In the genomic region with DNA sequence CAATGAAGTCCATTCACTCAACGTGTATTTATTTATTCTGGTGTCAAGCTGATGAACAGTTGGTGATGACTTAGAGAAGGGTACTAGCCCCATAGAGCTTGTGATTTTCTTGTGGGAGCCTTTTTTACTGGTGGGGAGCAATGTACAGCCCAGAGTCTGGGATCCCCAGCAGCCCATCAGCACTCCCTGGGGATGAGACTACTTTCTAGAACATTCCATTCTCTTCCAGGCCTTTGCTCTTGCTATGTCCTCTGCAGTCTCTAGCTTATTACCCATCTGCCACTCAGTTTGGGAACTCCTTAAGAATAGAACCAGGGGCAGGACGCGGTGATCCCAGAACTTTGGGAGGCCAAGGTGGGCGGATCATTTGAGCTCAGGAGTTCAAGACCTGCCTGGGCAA, we compare ENCODE assay signal across 12 cellular contexts. TPM values are rescaled to one million over a fixed set of nuclear protein-coding genes. Genes with fewer than 3 reads are reported as not detected.
DNase-seq lines count a peak whose midpoint lies in the region; ATAC-seq and TF ChIP-seq lines count a peak whose summit lies in the region.
"Had no signal": no experiment of that assay in that cellular context is flagged by ENCODE, and none has a peak within 500 bp of the region (broad histone marks: within the 10 kb centered on the region; RNA-seq: fewer than 3 reads in every experiment).

No MANE protein-coding gene starts in this region.

- H3K14ac ChIP-seq in trophoblast cell (ENCODE audit: low read length) = no peak overlapping the region

- peaks cover 47% of the 10 kb centered on the region for H3K36me3 Mint-ChIP-seq in CD4-positive, alpha-beta T cell (ENCODE audit: low read depth)
- H3K36me3 Mint-ChIP-seq in HFFc6 (ENCODE audit: low read depth) = peaks cover 44% of the 10 kb centered on the region
- peaks cover 7% of the 10 kb centered on the region for H3K36me3 Mint-ChIP-seq in chondrocyte (ENCODE audit: low read depth)

- no peak overlapping the region for H4K12ac ChIP-seq in trophoblast cell (ENCODE audit: low read depth, low read length)

- H3K9me3 ChIP-seq in CD4-positive, alpha-beta T cell (ENCODE audit: control insufficient read depth, low read length) = no peaks in the 10 kb centered on the region
- H3K9me3 ChIP-seq in trophoblast cell (ENCODE audit: insufficient read depth, low read depth, low read length) = no peaks in the 10 kb centered on the region
- no peaks in the 10 kb centered on the region for H3K9me3 ChIP-seq in left lung

- H3K27ac Mint-ChIP-seq in CD4-positive, alpha-beta T cell = peak overlapping the region; percentile 72
- H3K27ac Mint-ChIP-seq in HFFc6 = peak overlapping the region; percentile 60
- H3K27ac Mint-ChIP-seq in chondrocyte (ENCODE audit: unreplicated experiment) = peak overlapping the region; percentile 70

- no peak overlapping the region for H3K27ac ChIP-seq in CD4-positive, alpha-beta T cell (ENCODE audit: low read depth, low read length)
- H3K27ac ChIP-seq in trophoblast cell (ENCODE audit: low read depth, low read length) (no peak overlapping the region), left lung (no peak overlapping the region)

- no peaks in the 10 kb centered on the region for H3K9me3 Mint-ChIP-seq in CD4-positive, alpha-beta T cell
- H3K9me3 Mint-ChIP-seq in HFFc6 (no peaks in the 10 kb centered on the region), chondrocyte (ENCODE audit: low read depth) (no peaks in the 10 kb centered on the region)

- WGBS in trophoblast cell (ENCODE audit: extremely low coverage, insufficient coverage, insufficient read length) = no CpG with 5 or more reads among the region's 4 CpGs

- peak overlapping the region; percentile 34 for H2BK12ac ChIP-seq in trophoblast cell (ENCODE audit: low read length)

- no peak for TF ChIP-seq CTCF in CD4-positive, alpha-beta T cell (IDR thresholded peaks at IDR 0.05)
- TF ChIP-seq CTCF in HFFc6 (IDR thresholded peaks at IDR 0.05) (no peak), chondrocyte (IDR thresholded peaks at IDR 0.05) (no peak), left lung (IDR thresholded peaks at IDR 0.05) (no peak)

- no peak overlapping the region for H3K9ac ChIP-seq in trophoblast cell (ENCODE audit: low read length)

- no peak overlapping the region for H3K4me3 ChIP-seq in trophoblast cell (ENCODE audit: low read depth, low read length)
- H3K4me3 ChIP-seq in H7 (ENCODE audit: insufficient read depth, low read depth, low read length) = no peak overlapping the region
- no peak overlapping the region for H3K4me3 ChIP-seq in left lung

- POLR2A ChIA-PET in CD4-positive, alpha-beta T cell (lab: Charles Lee) = interaction anchor here (1.2 to 5.4 kb wide), 4 partner anchors 10 to 19 kb away, joined by 3 to 32 read pairs (median 7); partner anchors contain the start of gene SLC2A1

- H3K4me3 Mint-ChIP-seq in CD4-positive, alpha-beta T cell = no peak overlapping the region
- H3K4me3 Mint-ChIP-seq in HFFc6 (no peak overlapping the region), chondrocyte (ENCODE audit: unreplicated experiment) (no peak overlapping the region)

- peaks cover 54% of the 10 kb centered on the region for H3K79me2 ChIP-seq in trophoblast cell (ENCODE audit: control insufficient read depth, insufficient read depth, low read length, poor library complexity)

- H2BK5ac ChIP-seq in trophoblast cell (ENCODE audit: low read depth, low read length, poor library complexity) = no peak overlapping the region

- no peak overlapping the region for H3K4me2 ChIP-seq in trophoblast cell (ENCODE audit: low read length)

- peaks cover 65 to 73% of the 10 kb centered on the region in 2 experiments for H3K4me1 ChIP-seq in trophoblast cell (ENCODE audit: control insufficient read depth in 1 of 2, insufficient read depth in 2 of 2, low read length in 2 of 2)
- H3K4me1 ChIP-seq in left lung = peaks cover 30 to 43% of the 10 kb centered on the region in 2 donors

- intact Hi-C loops in CD4-positive, alpha-beta T cell (cut with DNase I, micrococcal nuclease) = no loop called here
- intact Hi-C loops in left lung (cut with DNase I) = no loop called here

- no peak overlapping the region for H2AFZ ChIP-seq in trophoblast cell (ENCODE audit: insufficient read depth, low read length, poor library complexity)

- no peaks in the 10 kb centered on the region for H3K27me3 Mint-ChIP-seq in CD4-positive, alpha-beta T cell
- peaks cover 2% of the 10 kb centered on the region for H3K27me3 Mint-ChIP-seq in HFFc6 (ENCODE audit: insufficient read depth)
- no peaks in the 10 kb centered on the region for H3K27me3 Mint-ChIP-seq in chondrocyte (ENCODE audit: low read depth)

- H3K4me1 Mint-ChIP-seq in CD4-positive, alpha-beta T cell (ENCODE audit: low read depth) = peaks cover 98% of the 10 kb centered on the region
- H3K4me1 Mint-ChIP-seq in HFFc6 (ENCODE audit: low read depth) (peaks cover 99% of the 10 kb centered on the region), chondrocyte (ENCODE audit: low read depth) (peaks cover 99% of the 10 kb centered on the region)

- H3K4ac ChIP-seq in trophoblast cell (ENCODE audit: low read depth, low read length) = peak overlapping the region; percentile 88

- CTCF ChIA-PET in CD4-positive, alpha-beta T cell (lab: Charles Lee) = interaction anchor here (1.2 kb wide), 1 partner anchor 11 kb away, joined by 3 read pairs; no protein-coding TSS in a partner anchor

- H3K23ac ChIP-seq in trophoblast cell (ENCODE audit: low read length) = no peak overlapping the region

- H3K18ac ChIP-seq in trophoblast cell (ENCODE audit: low read length) = no peak overlapping the region

- H3K36me3 ChIP-seq in trophoblast cell (ENCODE audit: control insufficient read depth in 1 of 2, insufficient read depth in 2 of 2, low read length in 2 of 2) (peaks cover 60 to 63% of the 10 kb centered on the region in 2 experiments), H7 (replicated peaks; ENCODE audit: control insufficient read depth, insufficient read depth, low read length) (peaks cover 32% of the 10 kb centered on the region), left lung (no peaks in the 10 kb centered on the region)

- H2AK5ac ChIP-seq in trophoblast cell (ENCODE audit: low read length) = no peak overlapping the region

- no peaks in the 10 kb centered on the region for H3K27me3 ChIP-seq in CD4-positive, alpha-beta T cell (ENCODE audit: control insufficient read depth, insufficient read depth, low read length)
- H3K27me3 ChIP-seq in trophoblast cell (ENCODE audit: insufficient read depth, low read length) = no peaks in the 10 kb centered on the region
- H3K27me3 ChIP-seq in H7 (ENCODE audit: control insufficient read depth, insufficient read depth, low read length) = no peaks in the 10 kb centered on the region
- no peaks in the 10 kb centered on the region for H3K27me3 ChIP-seq in left lung

- no peak for ATAC-seq in CD4-positive, alpha-beta T cell (ENCODE audit: poor library complexity)
- no peak for ATAC-seq in left lung

- DNase-seq in CD4-positive, alpha-beta T cell = no peak
- DNase-seq in HFFc6 (no peak), chondrocyte (ENCODE audit: low spot score) (no peak), trophoblast cell (no peak), H7 (no peak), left lung (no peak)
- DNase-seq in NK-92 treated with Interleukin-12 subunit alpha and Interleukin-12 subunit beta, amount 100 ng/mL, for 24 hours (lab: John Stamatoyannopoulos, UW) = no peak
- DNase-seq: cortex of kidney; kidney glomerular epithelial cell; NCI-H345; occipital lobe; stimulated activated naive CD4-positive, alpha-beta T cell had no signal

- no peak overlapping the region for H4K8ac ChIP-seq in trophoblast cell (ENCODE audit: low read depth, low read length)

- H3K79me1 ChIP-seq in trophoblast cell (ENCODE audit: low read length) = peaks cover 39% of the 10 kb centered on the region

- H2BK120ac ChIP-seq in trophoblast cell (ENCODE audit: insufficient read depth, low read length, poor library complexity) = no peak overlapping the region

- H4K91ac ChIP-seq in trophoblast cell (ENCODE audit: low read depth, low read length) = no peak overlapping the region

RNA-seq across cellular contexts. Expression of gene SLC2A1, which starts 11.5 kb away (rescaled TPM):
- 10 to 100 TPM; 78.6 to 80.9 TPM for total RNA-seq in CD4-positive, alpha-beta T cell
- total RNA-seq in HFFc6 (2021; fragmentation: NEBNext Ultra II Directional; extraction: Animal tissue kit (Norgen Biotek cat#: 25700)) = 100 to 1,000 TPM in 4 of 6 experiments, 10 to 100 TPM in 2; 89.7 to 174 (median 105) TPM
- total RNA-seq in chondrocyte = 141 to 192 TPM (median 190 TPM) in 3 replicates
- 1,633 and 1,681 TPM in 2 replicates for polyA plus RNA-seq in trophoblast cell (2013)
- 90.9 and 93.7 TPM in 2 replicates for total RNA-seq in H7 (2014; rRNA removed; shearing (Covaris generic))
- total RNA-seq in left lung = 10 to 100 TPM; 10.5 to 12.1 TPM
